In genomic region chr10:62395892-62396291, GRCh38 we compare ENCODE assay signal across 16 cellular contexts. TPM values are rescaled to one million over a fixed set of nuclear protein-coding genes. Genes with fewer than 3 reads are reported as not detected.
DNase-seq lines count a peak whose midpoint lies in the region; ATAC-seq and TF ChIP-seq lines count a peak whose summit lies in the region.
"Had no signal": no experiment of that assay in that cellular context is flagged by ENCODE, and none has a peak within 500 bp of the region (broad histone marks: within the 10 kb centered on the region; RNA-seq: fewer than 3 reads in every experiment).

No MANE protein-coding gene starts in this region.

- 57 to 94% (median 74%) methylated on average over 1 of the region's 1 CpG for WGBS in stomach, 5 donors

- DNase-seq in Panc1 (ENCODE audit: low read depth, low spot score) = no peak
- no peak for DNase-seq in dorsolateral prefrontal cortex
- DNase-seq in superior temporal gyrus (ENCODE audit: extremely low spot score) = peak; percentile 62
- no peak for DNase-seq in stomach
- no peak for DNase-seq in activated CD4-positive, alpha-beta T cell treated with anti-CD3 and anti-CD28 coated beads for 36 hours
- DNase-seq: ACHN; Caco-2; CD4-positive, alpha-beta T cell; GOT3; H7; HFFc6 had no signal

- POLR2A ChIA-PET in Panc1 (lab: Charles Lee) = no interaction called here
- POLR2A ChIA-PET in activated CD4-positive, alpha-beta T cell treated with anti-CD3 and anti-CD28 coated beads for 36 hours (lab: Charles Lee) = no interaction called here

- no peaks in the 10 kb centered on the region for H3K9me3 ChIP-seq in Panc1 (ENCODE audit: control insufficient read depth, insufficient read depth, low read depth, low read length)
- H3K9me3 ChIP-seq in stomach = no peaks in the 10 kb centered on the region
- H3K9me3 ChIP-seq: Caco-2 had no signal

- H3K27ac Mint-ChIP-seq in activated CD4-positive, alpha-beta T cell treated with anti-CD3 and anti-CD28 coated beads for 36 hours = no peak overlapping the region
- H3K27ac Mint-ChIP-seq: CD4-positive, alpha-beta T cell; HFFc6; IgD-negative memory B cell had no signal

- TF ChIP-seq POLR2A in stomach (IDR thresholded peaks at IDR 0.05) = no peak

- no peak for ATAC-seq in Panc1
- ATAC-seq in activated CD4-positive, alpha-beta T cell treated with anti-CD3 and anti-CD28 coated beads for 36 hours = no peak
- ATAC-seq in GM18858 (IDR thresholded peaks at IDR 0.05; ENCODE audit: unreplicated experiment) = no peak
- ATAC-seq: HCT116, HepG2 had no signal

- intact Hi-C loops in Panc1 (cut with micrococcal nuclease; ENCODE audit: unreplicated experiment) (no loop called here), dorsolateral prefrontal cortex (cut with DNase I) (loop anchor here in 1 of 2 donors (10.0 kb wide), 1 partner anchor 131 kb away; the partner anchor contains the start of gene RTKN2), stomach (cut with DNase I; ENCODE audit: low total_unique reads) (no loop called here)
- intact Hi-C loops in activated CD4-positive, alpha-beta T cell treated with anti-CD3 and anti-CD28 coated beads for 36 hours (cut with DNase I, micrococcal nuclease) = no loop called here

- no peaks in the 10 kb centered on the region for H3K36me3 Mint-ChIP-seq in activated CD4-positive, alpha-beta T cell treated with anti-CD3 and anti-CD28 coated beads for 36 hours (ENCODE audit: low read depth)

- in situ Hi-C loops in Panc1 (cut with HindIII; ENCODE audit: low pct_unique_long_range_greater_than_20kb, low sequenced_read_pairs) = loop anchor here (25.0 kb wide), 1 partner anchor 134 kb away; the partner anchor contains the start of gene RTKN2

- H3K36me3 ChIP-seq in Panc1 (ENCODE audit: control insufficient read depth, insufficient read depth, low read length) = peaks cover 2% of the 10 kb centered on the region; the same call in 1 of the 2 replicates
- no peaks in the 10 kb centered on the region for H3K36me3 ChIP-seq in stomach

- BruUV-seq in Panc1 (replicated peaks; lab: Mats Ljungman, UMichigan) = no TSS peak

- H3K27ac ChIP-seq in Panc1 (ENCODE audit: low read length) (peak overlapping the region; percentile 15; the same call in 1 of the 2 replicates), dorsolateral prefrontal cortex (peak overlapping the region in 56 of 59 donors; percentile 2 to 85 (median 72)), stomach (no peak overlapping the region)
- H3K27ac ChIP-seq: C4-2B had no signal

- no peak for TF ChIP-seq EP300 in stomach (IDR thresholded peaks at IDR 0.05)

- H3K27me3 Mint-ChIP-seq in activated CD4-positive, alpha-beta T cell treated with anti-CD3 and anti-CD28 coated beads for 36 hours = peaks cover 2% of the 10 kb centered on the region

- peak; percentile 26; the same call in 1 of the 2 replicates for TF ChIP-seq CTCF in Panc1 (IDR thresholded peaks at IDR 0.05)
- peak in 25 of 56 donors; percentile 8 to 56 (median 27) for TF ChIP-seq CTCF in dorsolateral prefrontal cortex (IDR thresholded peaks at IDR 0.05 in 54 of 56, conservative IDR thresholded peaks at IDR 0.05 in 2 of 56; ENCODE audit: low read depth in 1 of 56, partially characterized antibody in 56 of 56)
- TF ChIP-seq CTCF in stomach (IDR thresholded peaks at IDR 0.05) = no peak

- no peak overlapping the region for H3K4me3 Mint-ChIP-seq in activated CD4-positive, alpha-beta T cell treated with anti-CD3 and anti-CD28 coated beads for 36 hours
- H3K4me3 Mint-ChIP-seq: CD4-positive, alpha-beta T cell; HFFc6; IgD-negative memory B cell had no signal

- H3K27me3 ChIP-seq in Panc1 (ENCODE audit: control insufficient read depth, insufficient read depth, low read length) (no peaks in the 10 kb centered on the region), dorsolateral prefrontal cortex (no peaks in the 10 kb centered on the region), stomach (peaks cover 0 to 4% (median 0%) of the 10 kb centered on the region in 3 donors)

- H3K4me3 ChIP-seq in Panc1 (ENCODE audit: low read depth in 2 of 2, low read length in 2 of 2) (no peak overlapping the region), dorsolateral prefrontal cortex (no peak overlapping the region), stomach (no peak overlapping the region)

- no peaks in the 10 kb centered on the region for H3K4me1 ChIP-seq in Panc1 (ENCODE audit: control insufficient read depth, insufficient read depth, low read length)
- no peaks in the 10 kb centered on the region for H3K4me1 ChIP-seq in stomach
- H3K4me1 ChIP-seq: Caco-2 had no signal

- CTCF ChIA-PET in Panc1 (lab: Charles Lee) = no interaction called here
- CTCF ChIA-PET in activated CD4-positive, alpha-beta T cell treated with anti-CD3 and anti-CD28 coated beads for 36 hours (lab: Charles Lee) = no interaction called here

- no peaks in the 10 kb centered on the region for H3K9me3 Mint-ChIP-seq in activated CD4-positive, alpha-beta T cell treated with anti-CD3 and anti-CD28 coated beads for 36 hours (ENCODE audit: low read depth)
- H3K9me3 Mint-ChIP-seq: CD4-positive, alpha-beta T cell; HFFc6 had no signal

- H3K4me1 Mint-ChIP-seq in activated CD4-positive, alpha-beta T cell treated with anti-CD3 and anti-CD28 coated beads for 36 hours = no peaks in the 10 kb centered on the region
- H3K4me1 Mint-ChIP-seq: IgD-negative memory B cell had no signal

RNA-seq across cellular contexts. Expression of gene ZNF365, which starts 21.7 kb away (rescaled TPM):
- total RNA-seq in Panc1 (2021; ENCODE audit: unreplicated experiment) (22.8 TPM), dorsolateral prefrontal cortex (100 to 1,000 TPM in 105 of 120 experiments, 10 to 100 TPM in 15; 50.7 to 183 (median 129) TPM), stomach (under 1 TPM in 1 of 5 donors, not detected in 4; 0.18 TPM)
- polyA plus RNA-seq in Panc1 (2012; ENCODE audit: insufficient read length) = 12.7 TPM
- under 1 TPM in 1 of 3 donors, not detected in 2; 0.40 TPM for polyA plus RNA-seq in stomach
- under 1 TPM; 0.09 to 0.32 TPM for total RNA-seq in activated CD4-positive, alpha-beta T cell treated with anti-CD3 and anti-CD28 coated beads for 36 hours
- total RNA-seq: Caco-2, H7, HepG2 had no signal
- polyA plus RNA-seq: HepG2, IgD-negative memory B cell had no signal

Comparison
In these comparisons a context has a peak if more than half of its experiments do, and no peak if none do; other contexts are left out.
1. H3K27ac ChIP-seq: peak in Panc1 (single experiment) and dorsolateral prefrontal cortex (56 of 59); none in stomach (0 of 5).
2. RNA of gene ZNF365, which starts 21.7 kb away (total RNA-seq): 50.7 to 183 TPM in dorsolateral prefrontal cortex and 22.8 TPM in Panc1 (single experiment); 0.09 to 0.32 TPM in activated CD4-positive, alpha-beta T cell treated with anti-CD3 and anti-CD28 coated beads for 36 hours and 0.18 TPM in stomach; every median in the first group is over 10 times any median in the second.